8 cellular contexts compared by ENCODE assay signal in genomic region chr7:152435384-152436278, GRCh38. TPM values are rescaled to one million over a fixed set of nuclear protein-coding genes. Genes with fewer than 3 reads are reported as not detected.
DNase-seq lines count a peak whose midpoint lies in the region; ATAC-seq and TF ChIP-seq lines count a peak whose summit lies in the region.

Gene KMT2C (minus strand): TSS chr7:152436003. CDS start chr7:152435786, 217 bp downstream.

- H3K4me3 ChIP-seq in SK-N-SH (ENCODE audit: low read depth in 2 of 2, low read length in 1 of 2) (peak within 1 kb of the TSS; percentile 86 to 98), left ventricle myocardium inferior (peak within 1 kb of the TSS; percentile 92), prostate gland (peak within 1 kb of the TSS; percentile 97 to 99), aorta (ENCODE audit: low read length in 2 of 2) (peak within 1 kb of the TSS; percentile 99 to 100)

- peak within 1 kb of the TSS; percentile 96 for H3K4me2 ChIP-seq in SK-N-SH

- H3K27me3 ChIP-seq in SK-N-SH (ENCODE audit: insufficient read depth) (no peaks in the 10 kb centered on the region), left ventricle myocardium inferior (ENCODE audit: low read depth) (no peaks in the 10 kb centered on the region), prostate gland (replicated peaks; ENCODE audit: insufficient read depth) (no peaks in the 10 kb centered on the region), aorta (ENCODE audit: control insufficient read depth in 1 of 2, insufficient read depth in 2 of 2, low read length in 1 of 2) (no peaks in the 10 kb centered on the region)

- H3F3A ChIP-seq in SK-N-SH (replicated peaks; ENCODE audit: insufficient read depth): peaks cover 18% of the 10 kb centered on the region

- H3K79me2 ChIP-seq in SK-N-SH (ENCODE audit: insufficient read depth): peaks cover 49% of the 10 kb centered on the region

- peak within 1 kb of the TSS; percentile 75 to 95 for H3K27ac ChIP-seq in SK-N-SH (ENCODE audit: low read depth in 2 of 2, low read length in 1 of 2)
- H3K27ac ChIP-seq in adipose tissue (ENCODE audit: low read depth, low read length): peak within 1 kb of the TSS; percentile 38
- peak within 1 kb of the TSS; percentile 99 for H3K27ac ChIP-seq in left ventricle myocardium inferior (replicated peaks)
- peak within 1 kb of the TSS; percentile 99 to 100 for H3K27ac ChIP-seq in prostate gland
- peak within 1 kb of the TSS; percentile 98 to 100 for H3K27ac ChIP-seq in aorta (ENCODE audit: low read depth in 1 of 2, low read length in 2 of 2)

- H3K4me1 ChIP-seq in SK-N-SH (ENCODE audit: control insufficient read depth in 1 of 2, insufficient read depth in 2 of 2, low read depth in 1 of 2, low read length in 1 of 2) (peaks cover 8 to 11% of the 10 kb centered on the region in 2 experiments), left ventricle myocardium inferior (peaks cover 42% of the 10 kb centered on the region), prostate gland (replicated peaks) (no peaks in the 10 kb centered on the region), aorta (ENCODE audit: control insufficient read depth in 1 of 2, insufficient read depth in 2 of 2, low read length in 2 of 2) (peaks cover 0 to 2% of the 10 kb centered on the region in 2 donors)

- DNase-seq in NCI-H2081 (lab: John Stamatoyannopoulos, UW) (peak; percentile 64 to 69), NCI-H2081 treated with DMSO at 0.1 percent for 48 hours (lab: John Stamatoyannopoulos, UW) (no peak), SK-N-SH (peak; percentile 92), left ventricle myocardium inferior (peak; percentile 58), prostate gland (ENCODE audit: low spot score) (peak; percentile 55), aorta (peak; percentile 70 to 86)

- TF ChIP-seq EP300 in SK-N-SH (IDR thresholded peaks at IDR 0.05; ENCODE audit: borderline replicate concordance in 1 of 2, low read depth in 1 of 2, low read length in 1 of 2): no peak

- CTCF ChIA-PET in SK-N-SH (lab: Yijun Ruan, JAX): interaction anchor here (2.2 to 2.8 kb wide), 2 partner anchors 94 to 271 kb away, joined by 7 to 9 read pairs; no protein-coding TSS in a partner anchor

- TF ChIP-seq RAD21 in SK-N-SH (IDR thresholded peaks at IDR 0.05; ENCODE audit: low read length): no peak

- H3K9me2 ChIP-seq in SK-N-SH: no peaks in the 10 kb centered on the region

- 0% methylated on average over 6 of the region's 136 CpGs for WGBS in SK-N-SH (ENCODE audit: low lambda C conversion rate)
- WGBS in adipose tissue, 3 donors: 0 to 1% (median 0%) methylated on average over 35 to 122 of the region's 136 CpGs
- 0% methylated on average over 14 of the region's 136 CpGs for WGBS in prostate gland
- WGBS in aorta, 2 donors: 1% methylated on average over 39 to 136 of the region's 136 CpGs

- peak within 1 kb of the TSS; percentile 99 for H2AFZ ChIP-seq in SK-N-SH (ENCODE audit: low read depth)

- intact Hi-C loops in left ventricle myocardium inferior (cut with micrococcal nuclease) (no loop called here), prostate gland (cut with DNase I) (loop anchor here (1.0 to 10.0 kb wide), 2 partner anchors 29 to 411 kb away; partner anchors contain the start of gene GALNT11), aorta (cut with DNase I) (loop anchor here in 1 of 2 donors (2.0 to 10.0 kb wide), 2 partner anchors 27 to 91 kb away; no protein-coding TSS in a partner anchor)

- H4K20me1 ChIP-seq in SK-N-SH (ENCODE audit: insufficient read depth): peaks cover 43% of the 10 kb centered on the region

- peak within 1 kb of the TSS; percentile 88 for H3K9ac ChIP-seq in SK-N-SH

- peak; percentile 66 for TF ChIP-seq POLR2A in prostate gland (IDR thresholded peaks at IDR 0.05)

- H3K9me3 ChIP-seq in SK-N-SH (no peaks in the 10 kb centered on the region), left ventricle myocardium inferior (replicated peaks) (no peaks in the 10 kb centered on the region), prostate gland (no peaks in the 10 kb centered on the region), aorta (ENCODE audit: control insufficient read depth, low read length) (no peaks in the 10 kb centered on the region)

- ATAC-seq in HG03196 (IDR thresholded peaks at IDR 0.05; ENCODE audit: unreplicated experiment) (peak; percentile 12), aorta (ENCODE audit: low FRiP score) (peak; percentile 55)

- POLR2A ChIA-PET in SK-N-SH (lab: Yijun Ruan, JAX): no interaction called here

- TF ChIP-seq CTCF in SK-N-SH (IDR thresholded peaks at IDR 0.05) (no peak), left ventricle myocardium inferior (IDR thresholded peaks at IDR 0.05; ENCODE audit: borderline replicate concordance) (no peak), prostate gland (IDR thresholded peaks at IDR 0.05) (no peak)

- H3K36me3 ChIP-seq in SK-N-SH (replicated peaks in 1 of 2; ENCODE audit: control insufficient read depth in 1 of 2, insufficient read depth in 2 of 2, low read length in 1 of 2) (peaks cover 0 to 4% of the 10 kb centered on the region in 2 experiments), left ventricle myocardium inferior (no peaks in the 10 kb centered on the region), prostate gland (no peaks in the 10 kb centered on the region), aorta (ENCODE audit: control insufficient read depth in 1 of 2, insufficient read depth in 2 of 2, low read length in 1 of 2) (no peaks in the 10 kb centered on the region)

TF ChIP-seq in SK-N-SH, 30 proteins besides CTCF, POLR2A, EP300 and RAD21:
- TF ChIP-seq CHD2 (IDR thresholded peaks at IDR 0.05; ENCODE audit: low read length, partially characterized antibody) (no peak), MXI1 (IDR thresholded peaks at IDR 0.05; ENCODE audit: low read depth, low read length) (no peak), USF2 (IDR thresholded peaks at IDR 0.05; ENCODE audit: borderline replicate concordance, low read depth, low read length) (no peak), SIN3A (IDR thresholded peaks at IDR 0.05; ENCODE audit: borderline replicate concordance, low read depth, low read length) (0 out of 2 replicates have a peak, but pooled peaks have one; percentile 50), SMC3 (IDR thresholded peaks at IDR 0.05; ENCODE audit: low read depth, low read length) (no peak), POLR2AphosphoS5 (IDR thresholded peaks at IDR 0.05; ENCODE audit: low read depth, low read length) (peak; percentile 50; the same call in 1 of the 2 replicates), FOXJ3 (CRISPR knock-in tag; IDR thresholded peaks at IDR 0.05) (no peak), EZH2phosphoT487 (IDR thresholded peaks at IDR 0.05; ENCODE audit: borderline replicate concordance, low read depth) (no peak), ZBTB33 (IDR thresholded peaks at IDR 0.05; ENCODE audit: borderline replicate concordance, low read depth) (no peak), TAF1 (IDR thresholded peaks at IDR 0.05; ENCODE audit: borderline replicate concordance, low read depth, low read length) (0 out of 2 replicates have a peak, but pooled peaks have one; percentile 26), NRF1 (IDR thresholded peaks at IDR 0.05; ENCODE audit: low read depth, low read length) (peak; percentile 36; the same call in 1 of the 2 replicates), GATA2 (CRISPR knock-in tag; IDR thresholded peaks at IDR 0.05) (no peak), MAX (IDR thresholded peaks at IDR 0.05; ENCODE audit: low read depth) (peak; percentile 9; the same call in 1 of the 2 replicates), NFIC (IDR thresholded peaks at IDR 0.05; ENCODE audit: borderline replicate concordance) (no peak), TCF12 (IDR thresholded peaks at IDR 0.05) (no peak)
- TF ChIP-seq, protein P1, sequence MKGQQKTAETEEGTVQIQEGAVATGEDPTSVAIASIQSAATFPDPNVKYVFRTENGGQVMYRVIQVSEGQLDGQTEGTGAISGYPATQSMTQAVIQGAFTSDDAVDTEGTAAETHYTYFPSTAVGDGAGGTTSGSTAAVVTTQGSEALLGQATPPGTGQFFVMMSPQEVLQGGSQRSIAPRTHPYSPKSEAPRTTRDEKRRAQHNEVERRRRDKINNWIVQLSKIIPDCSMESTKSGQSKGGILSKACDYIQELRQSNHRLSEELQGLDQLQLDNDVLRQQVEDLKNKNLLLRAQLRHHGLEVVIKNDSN (IDR thresholded peaks at IDR 0.05; ENCODE audit: borderline replicate concordance, low read depth): no peak

RNA-seq across cellular contexts. Expression of gene KMT2C, which starts in this region (rescaled TPM):
- polyA plus RNA-seq in SK-N-SH (2012; rRNA removed): 8.0 and 9.7 TPM in 2 replicates
- 7.1 and 8.4 TPM in 2 replicates for polyA plus RNA-seq in SK-N-SH (2012; cell fraction: cytosol; rRNA removed)
- polyA plus RNA-seq in SK-N-SH (2012; cell fraction: nucleus; rRNA removed): 14.7 and 25.2 TPM in 2 replicates
- polyA plus RNA-seq in adipose tissue: 10 to 100 TPM in 2 of 3 donors, 1 to 10 TPM in 1; 8.6 to 17.2 (median 10.4) TPM
- total RNA-seq in left ventricle myocardium inferior: 42.3 TPM
- 100 to 1,000 TPM in 1 of 2 donors, 10 to 100 TPM in 1; 70.8 to 118 TPM for total RNA-seq in prostate gland
- 100 to 1,000 TPM; 104 to 123 TPM for total RNA-seq in aorta
- 1 to 10 TPM; 5.8 to 8.9 TPM for polyA plus RNA-seq in aorta

Comparison
In these comparisons a context has a peak if more than half of its experiments do, and no peak if none do; other contexts are left out.
1. H3K27ac ChIP-seq: peak in every context shown above with its lines; median percentile 100 in prostate gland; 99 in left ventricle myocardium inferior; 99 in aorta; 85 in SK-N-SH; 38 in adipose tissue.